ENCODE assay signal across 8 cellular contexts in the genomic region with DNA sequence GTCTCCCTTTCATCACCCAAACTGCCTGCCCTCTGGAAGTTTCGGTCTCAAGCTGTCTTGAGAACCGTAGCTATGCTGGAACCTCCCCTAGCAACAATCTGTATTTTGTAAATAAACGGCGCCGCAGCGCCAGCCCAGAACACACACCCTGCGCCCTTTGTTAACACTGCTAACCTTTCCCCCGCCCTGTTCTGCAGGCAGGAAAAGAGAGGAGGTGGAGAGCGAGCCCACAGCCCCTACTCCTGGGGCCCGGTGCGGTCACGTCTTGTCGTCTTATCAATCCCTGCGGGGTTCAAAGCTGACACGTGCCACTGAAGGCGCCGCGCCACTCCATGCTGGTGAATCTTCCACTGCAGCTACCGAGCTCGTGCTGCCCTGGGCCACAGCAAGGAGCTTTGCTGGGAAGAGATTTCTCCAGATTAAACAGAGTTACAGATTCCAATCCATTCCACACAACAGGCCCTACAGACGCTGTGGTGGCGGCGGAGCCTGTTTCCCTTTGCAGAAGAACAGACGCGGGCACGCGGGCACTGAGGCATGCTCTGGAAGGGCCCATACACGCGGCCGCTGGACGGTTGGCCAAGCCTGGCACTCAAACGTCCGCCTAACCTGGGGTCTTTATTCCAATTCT. TPM values are rescaled to one million over a fixed set of nuclear protein-coding genes. Genes with fewer than 3 reads are reported as not detected.
DNase-seq lines count a peak whose midpoint lies in the region; ATAC-seq and TF ChIP-seq lines count a peak whose summit lies in the region.

No MANE protein-coding gene starts in this region.

- H3K4me3 ChIP-seq in Caco-2 (ENCODE audit: low read depth, low read length) (no peak overlapping the region), Peyer's patch (peak overlapping the region in 1 of 4 donors; percentile 4), duodenal mucosa (ENCODE audit: low read depth in 1 of 2, low read length in 2 of 2) (peak overlapping the region in 1 of 2 donors; percentile 42)

- intact Hi-C loops in Caco-2 (cut with micrococcal nuclease; ENCODE audit: unreplicated experiment) = no loop called here

- H3K9me3 Mint-ChIP-seq in Caco-2 (ENCODE audit: unreplicated experiment) = no peaks in the 10 kb centered on the region
- no peaks in the 10 kb centered on the region for H3K9me3 Mint-ChIP-seq in natural killer cell treated with Interleukin-12 subunit alpha and Interleukin-12 subunit beta and Interleukin-15 and Interleukin-18, amount 100 ng/mL, for 72 hours

- no peaks in the 10 kb centered on the region for H3K9me3 ChIP-seq in Caco-2
- no peaks in the 10 kb centered on the region for H3K9me3 ChIP-seq in Peyer's patch
- H3K9me3 ChIP-seq in duodenal mucosa (ENCODE audit: control insufficient read depth in 1 of 2, low read length in 2 of 2) = no peaks in the 10 kb centered on the region

- DNase-seq in Caco-2 (peak; percentile 73 to 83), Peyer's patch (peak in 2 of 3 donors; percentile 88 to 89), pons (ENCODE audit: low spot score) (no peak)
- no peak for DNase-seq in natural killer cell treated with Interleukin-12 subunit alpha and Interleukin-12 subunit beta and Interleukin-15 and Interleukin-18, amount 100 ng/mL, for 72 hours (ENCODE audit: low spot score)

- no peaks in the 10 kb centered on the region for H3K27me3 ChIP-seq in Caco-2 (replicated peaks; ENCODE audit: control insufficient read depth, insufficient read depth, low read length)
- no peaks in the 10 kb centered on the region for H3K27me3 ChIP-seq in Peyer's patch
- no peaks in the 10 kb centered on the region for H3K27me3 ChIP-seq in duodenal mucosa (ENCODE audit: control insufficient read depth in 1 of 2, insufficient read depth in 2 of 2, low read length in 2 of 2)

- peaks cover 10% of the 10 kb centered on the region for H3K4me1 Mint-ChIP-seq in Caco-2 (ENCODE audit: low read depth, unreplicated experiment)
- H3K4me1 Mint-ChIP-seq in natural killer cell treated with Interleukin-12 subunit alpha and Interleukin-12 subunit beta and Interleukin-15 and Interleukin-18, amount 100 ng/mL, for 72 hours (ENCODE audit: low read depth in 2 of 2) = peaks cover 3 to 7% of the 10 kb centered on the region in 2 donors

- TF ChIP-seq CTCF in Caco-2 (IDR thresholded peaks at IDR 0.05; ENCODE audit: insufficient read depth in 1 of 2, low read depth in 1 of 2, low read length in 1 of 2, severe bottlenecking in 1 of 2, unreplicated experiment in 1 of 2) = no peak
- no peak for TF ChIP-seq CTCF in Peyer's patch (IDR thresholded peaks at IDR 0.05)

- peak overlapping the region; percentile 33 to 80 (median 62) for H3K27ac ChIP-seq in Peyer's patch
- H3K27ac ChIP-seq in duodenal mucosa (ENCODE audit: low read depth, low read length) = no peak overlapping the region

- H3K9ac ChIP-seq in duodenal mucosa (ENCODE audit: low read depth in 1 of 2, low read length in 2 of 2) = peak overlapping the region; percentile 21 to 44

- H3K4me1 ChIP-seq in Caco-2 (peaks cover 6% of the 10 kb centered on the region; the same call in 1 of the 2 replicates), Peyer's patch (peaks cover 9 to 36% (median 19%) of the 10 kb centered on the region in 4 donors), duodenal mucosa (ENCODE audit: control insufficient read depth in 1 of 2, insufficient read depth in 2 of 2, low read length in 2 of 2) (peaks cover 28 to 36% of the 10 kb centered on the region in 2 donors)

- H3K36me3 Mint-ChIP-seq in Caco-2 (ENCODE audit: insufficient read depth, unreplicated experiment) = no peaks in the 10 kb centered on the region
- H3K36me3 Mint-ChIP-seq in natural killer cell treated with Interleukin-12 subunit alpha and Interleukin-12 subunit beta and Interleukin-15 and Interleukin-18, amount 100 ng/mL, for 72 hours = no peaks in the 10 kb centered on the region

- H3K27me3 Mint-ChIP-seq in Caco-2 (ENCODE audit: insufficient read depth, unreplicated experiment) = peaks cover 4% of the 10 kb centered on the region
- H3K27me3 Mint-ChIP-seq in natural killer cell treated with Interleukin-12 subunit alpha and Interleukin-12 subunit beta and Interleukin-15 and Interleukin-18, amount 100 ng/mL, for 72 hours = peaks cover 2 to 7% of the 10 kb centered on the region in 2 donors

- H3K27ac Mint-ChIP-seq in Caco-2 (ENCODE audit: unreplicated experiment) = peak overlapping the region; percentile 90
- H3K27ac Mint-ChIP-seq in natural killer cell treated with Interleukin-12 subunit alpha and Interleukin-12 subunit beta and Interleukin-15 and Interleukin-18, amount 100 ng/mL, for 72 hours = no peak overlapping the region

- H3K4me3 Mint-ChIP-seq in Caco-2 (ENCODE audit: unreplicated experiment) = peak overlapping the region; percentile 62
- H3K4me3 Mint-ChIP-seq in natural killer cell treated with Interleukin-12 subunit alpha and Interleukin-12 subunit beta and Interleukin-15 and Interleukin-18, amount 100 ng/mL, for 72 hours = peak overlapping the region; percentile 13

- POLR2A ChIA-PET in Caco-2 (lab: Charles Lee) = no interaction called here

- peak in 1 of 2 donors; percentile 13 for TF ChIP-seq POLR2A in Peyer's patch (IDR thresholded peaks at IDR 0.05)

- no peak for ATAC-seq in natural killer cell treated with Interleukin-12 subunit alpha and Interleukin-12 subunit beta and Interleukin-15 and Interleukin-18, amount 100 ng/mL, for 72 hours
- ATAC-seq in HG03378 (IDR thresholded peaks at IDR 0.05; ENCODE audit: unreplicated experiment) (no peak), HG03045 (IDR thresholded peaks at IDR 0.05; ENCODE audit: unreplicated experiment) (no peak), HG03342 (IDR thresholded peaks at IDR 0.05; ENCODE audit: unreplicated experiment) (no peak)

- BruUV-seq in Caco-2 (replicated peaks; lab: Mats Ljungman, UMichigan) = no TSS peak

- no peaks in the 10 kb centered on the region for H3K36me3 ChIP-seq in Caco-2 (ENCODE audit: control insufficient read depth, insufficient read depth, low read length)
- no peaks in the 10 kb centered on the region for H3K36me3 ChIP-seq in Peyer's patch
- no peaks in the 10 kb centered on the region for H3K36me3 ChIP-seq in duodenal mucosa (ENCODE audit: control insufficient read depth in 1 of 2, insufficient read depth in 2 of 2, low read length in 2 of 2)

- CTCF ChIA-PET in Caco-2 (lab: Charles Lee) = interaction anchor here (0.5 kb wide), 1 partner anchor 287 kb away, joined by 3 read pairs; no protein-coding TSS in a partner anchor

RNA-seq across cellular contexts. Expression of a gene that starts 25.3 kb away (rescaled TPM):
- 1.00 and 1.1 TPM in 2 replicates for total RNA-seq in Caco-2 (2022)
- total RNA-seq in Peyer's patch = 10 to 100 TPM in 3 of 4 donors, 1 to 10 TPM in 1; 4.6 to 52.0 (median 28.6) TPM
- total RNA-seq in natural killer cell treated with Interleukin-12 subunit alpha and Interleukin-12 subunit beta and Interleukin-15 and Interleukin-18, amount 100 ng/mL, for 72 hours = 1 to 10 TPM in 1 of 2 donors, not detected in 1; 1.2 TPM

Comparison
In these comparisons a context has a peak if more than half of its experiments do, and no peak if none do; other contexts are left out.
1. DNase-seq: peak in Caco-2 (2 of 2) and Peyer's patch (2 of 3); none in natural killer cell treated with Interleukin-12 subunit alpha and Interleukin-12 subunit beta and Interleukin-15 and Interleukin-18, amount 100 ng/mL, for 72 hours (single experiment) and pons (single experiment).